ENCODE assay signal across 28 cellular contexts in genomic region chr17:21823130-21823529, GRCh38.
"Had no signal": no experiment of that assay in that cellular context is flagged by ENCODE, and none has a peak within 500 bp of the region (broad histone marks: within the 10 kb centered on the region; RNA-seq: fewer than 3 reads in every experiment).

No MANE protein-coding gene starts in this region.

- H3K36me3 ChIP-seq: left lung, lower lobe of right lung, neutrophil, right atrium auricular region, stomach, tibial artery, upper lobe of right lung had no signal

- H3K9me3 ChIP-seq: lower lobe of right lung, neutrophil, right atrium auricular region, stomach, testis, tibial artery, upper lobe of right lung had no signal

- DNase-seq: hippocampal formation; kidney glomerular epithelial cell; left colon; left lung; lower lobe of right lung; mammary epithelial cell; mesendoderm; naive B cell; natural killer cell; nephron progenitor cell; occipital lobe; stimulated activated CD4-positive, alpha-beta T cell treated with anti-CD3 and anti-CD28 coated beads, Interleukin-12 subunit alpha, Interleukin-12 subunit beta, amount 100 ng/mL, for 4 hours; stimulated activated CD4-positive, alpha-beta T cell treated with anti-CD3 and anti-CD28 coated beads, Interleukin-15, amount 100 ng/mL, for 24 hours; stimulated activated CD4-positive, alpha-beta T cell treated with anti-CD3 and anti-CD28 coated beads, Interleukin-2, amount 100 ng/mL, for 24 hours; stimulated activated CD4-positive, alpha-beta T cell treated with anti-CD3 and anti-CD28 coated beads, Interleukin-4, amount 100 ng/mL, for 1 hour; stimulated activated naive B cell treated with anti-CD40 and anti-IgM and Interleukin-4, amounts not matched to agents 10 μg/mL and 1 μg/mL and 100 μg/mL, for 72 hours; stimulated activated naive CD8-positive, alpha-beta T cell treated with anti-CD3 and anti-CD28 coated beads, Interleukin-15, Interleukin-2, amounts not matched to agents 100 U/mL and 50 U/mL, for 24 hours; stomach; testis; tibial artery; trophoblast cell; upper lobe of right lung had no signal

- H3K4me3 ChIP-seq: left lung, lower lobe of right lung, neural progenitor cell, right atrium auricular region, skin epidermis, stomach, testis, tibial artery, upper lobe of right lung had no signal

- ATAC-seq: left colon; left lung; lower lobe of right lung; sciatic nerve; stimulated activated naive B cell treated with anti-CD40 and anti-IgM and Interleukin-4, amounts not matched to agents 10 μg/mL and 1 μg/mL and 100 μg/mL, for 72 hours; stimulated activated naive CD8-positive, alpha-beta T cell treated with anti-CD3 and anti-CD28 coated beads, Interleukin-15, Interleukin-2, amounts not matched to agents 100 U/mL and 50 U/mL, for 24 hours; upper lobe of right lung had no signal

- H3K27me3 ChIP-seq: left lung, neural progenitor cell, neutrophil, right atrium auricular region, testis, upper lobe of right lung had no signal

- H3K4me1 ChIP-seq: left lung, lower lobe of right lung, neural progenitor cell, parathyroid adenoma, right atrium auricular region, stomach, testis, tibial artery, upper lobe of right lung had no signal

- H3K27ac ChIP-seq: left lung, lower lobe of right lung, neural progenitor cell, neutrophil, parathyroid adenoma, right atrium auricular region, skin epidermis, stomach, testis, tibial artery, upper lobe of right lung had no signal
